ENCODE assay signal across 8 cellular contexts in the genomic region with DNA sequence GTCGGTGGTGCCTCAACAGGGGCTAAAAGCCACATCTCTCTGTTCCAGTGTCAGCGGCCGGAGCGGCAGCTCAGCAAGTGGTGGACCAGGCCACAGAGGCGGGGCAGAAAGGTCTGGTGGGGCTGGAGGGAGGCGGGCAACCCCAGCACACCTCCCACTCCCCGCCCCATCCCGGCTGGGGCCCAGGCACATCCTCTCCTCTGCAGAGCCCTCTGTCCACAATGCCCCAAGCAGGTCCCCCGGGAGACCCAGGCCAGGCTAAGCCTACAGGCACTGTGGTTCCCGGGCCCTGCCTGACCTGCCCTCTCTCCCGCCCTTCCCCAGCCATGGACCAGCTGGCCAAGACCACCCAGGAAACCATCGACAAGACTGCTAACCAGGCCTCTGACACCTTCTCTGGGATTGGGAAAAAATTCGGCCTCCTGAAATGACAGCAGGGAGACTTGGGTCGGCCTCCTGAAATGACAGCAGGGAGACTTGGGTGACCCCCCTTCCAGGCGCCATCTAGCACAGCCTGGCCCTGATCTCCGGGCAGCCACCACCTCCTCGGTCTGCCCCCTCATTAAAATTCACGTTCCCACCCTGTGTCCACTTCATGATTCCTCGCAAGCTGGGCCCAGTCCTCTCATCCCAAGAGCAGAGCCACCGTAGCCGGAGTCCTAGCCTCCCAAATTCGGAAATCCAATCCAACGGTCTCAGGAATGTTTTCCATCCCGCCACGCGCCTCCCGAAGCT. TPM values are rescaled to one million over a fixed set of nuclear protein-coding genes. Genes with fewer than 3 reads are reported as not detected.
DNase-seq lines count a peak whose midpoint lies in the region; ATAC-seq and TF ChIP-seq lines count a peak whose summit lies in the region.

No MANE protein-coding gene starts in this region.

- ATAC-seq in RWPE2 (ENCODE audit: low read depth) (peak; percentile 7; the same call in 2 of the 3 replicates), HG03469 (IDR thresholded peaks at IDR 0.05; ENCODE audit: unreplicated experiment) (no peak), GM19455 (IDR thresholded peaks at IDR 0.05; ENCODE audit: unreplicated experiment) (no peak), HG03175 (IDR thresholded peaks at IDR 0.05; ENCODE audit: unreplicated experiment) (no peak)

- intact Hi-C loops in vagina (cut with DNase I), result loop anchor here (5.0 kb wide), 1 partner anchor 122 kb away; a partner anchor contains a TSS

- no peaks in the 10 kb centered on the region for H3K9me3 Mint-ChIP-seq in endodermal cell

- H3K27me3 ChIP-seq in RWPE2 (ENCODE audit: insufficient read depth, poor library complexity, severe bottlenecking) (no peaks in the 10 kb centered on the region), endodermal cell (ENCODE audit: control insufficient read depth, insufficient read depth, low read length, poor library complexity, severe bottlenecking) (peaks cover 32% of the 10 kb centered on the region), mononuclear cell (ENCODE audit: insufficient read depth, low read length) (peaks cover 25% of the 10 kb centered on the region), vagina (no peaks in the 10 kb centered on the region)

- 23 to 48% methylated on average over 18 to 27 of the region's 27 CpGs for WGBS in endodermal cell (ENCODE audit: insufficient coverage in 1 of 2, insufficient read length in 1 of 2), 2 experiments

- H3K4me1 Mint-ChIP-seq in endodermal cell, result peaks cover 16% of the 10 kb centered on the region

- no peaks in the 10 kb centered on the region for H3K36me3 Mint-ChIP-seq in endodermal cell (ENCODE audit: low read depth)

- H3K27me3 Mint-ChIP-seq in endodermal cell (ENCODE audit: insufficient read depth), result peaks cover 33% of the 10 kb centered on the region

- H3K27ac ChIP-seq in RWPE2 (ENCODE audit: poor library complexity, severe bottlenecking) (peak overlapping the region; percentile 92), endodermal cell (ENCODE audit: low read depth, low read length) (peak overlapping the region; percentile 16), vagina (peak overlapping the region; percentile 99)

- TF ChIP-seq CTCF in GM12875 (IDR thresholded peaks at IDR 0.05; ENCODE audit: borderline replicate concordance, insufficient read depth, low read depth, low read length), result no peak
- no peak for TF ChIP-seq CTCF in RWPE2 (IDR thresholded peaks at IDR 0.05; ENCODE audit: poor library complexity, severe bottlenecking)
- TF ChIP-seq CTCF in endodermal cell (conservative IDR thresholded peaks at IDR 0.05), result no peak
- no peak for TF ChIP-seq CTCF in vagina (IDR thresholded peaks at IDR 0.05)

- peak overlapping the region; percentile 30 for H3K9ac ChIP-seq in endodermal cell (ENCODE audit: extremely low read depth, low read length, poor library complexity, severe bottlenecking)

- H3K4me1 ChIP-seq in RWPE2 (ENCODE audit: insufficient read depth, poor library complexity, severe bottlenecking) (peaks cover 31% of the 10 kb centered on the region), endodermal cell (ENCODE audit: control insufficient read depth, insufficient read depth, low read length) (peaks cover 4% of the 10 kb centered on the region), mononuclear cell (ENCODE audit: insufficient read depth, low read length) (peaks cover 55% of the 10 kb centered on the region), vagina (peaks cover 66% of the 10 kb centered on the region)

- TF ChIP-seq POLR2A in vagina (IDR thresholded peaks at IDR 0.05), result peak in 1 of 2 donors; percentile 86

- H3K9me3 ChIP-seq in RWPE2 (ENCODE audit: severe bottlenecking) (no peaks in the 10 kb centered on the region), endodermal cell (ENCODE audit: control insufficient read depth, low read length) (no peaks in the 10 kb centered on the region), mononuclear cell (ENCODE audit: low read depth, low read length) (no peaks in the 10 kb centered on the region), vagina (no peaks in the 10 kb centered on the region)

- H3K4me3 ChIP-seq in GM12875 (ENCODE audit: low read depth, low read length) (peak overlapping the region; percentile 67), RWPE2 (ENCODE audit: severe bottlenecking) (peak overlapping the region; percentile 53), endodermal cell (ENCODE audit: low read length) (peak overlapping the region; percentile 69), mononuclear cell (ENCODE audit: low read length) (peak overlapping the region; percentile 54), vagina (peak overlapping the region; percentile 76 to 92)

- peak overlapping the region; percentile 65 for H3K4me3 Mint-ChIP-seq in endodermal cell

- H3K27ac Mint-ChIP-seq in endodermal cell, result peak overlapping the region; percentile 71

- DNase-seq in RWPE2 (ENCODE audit: low spot score) (peak; percentile 75), endodermal cell (peak; percentile 83), vagina (ENCODE audit: extremely low spot score in 2 of 2) (peak; percentile 96 to 97)

- H3K36me3 ChIP-seq in RWPE2 (ENCODE audit: low read depth) (no peaks in the 10 kb centered on the region; the same call in 1 of the 2 replicates), endodermal cell (ENCODE audit: control insufficient read depth, insufficient read depth, low read length) (no peaks in the 10 kb centered on the region), vagina (no peaks in the 10 kb centered on the region)

RNA-seq across cellular contexts. Expression of a gene that starts 2.0 kb away (rescaled TPM):
- total RNA-seq in endodermal cell, result under 1 TPM in 1 of 2 donors, not detected in 1; 0.53 TPM
- polyA plus RNA-seq in endodermal cell (2013, experiment 1 of 2), result 0.50 TPM
- polyA plus RNA-seq in endodermal cell (2013, experiment 2 of 2), result 0.66 TPM
- total RNA-seq in mononuclear cell, result not detected
- total RNA-seq in vagina, result 374 TPM

RNA-seq across cellular contexts. Expression of a gene that starts 11.9 kb away (rescaled TPM):
- total RNA-seq in endodermal cell (1 to 10 TPM in 1 of 2 donors, under 1 TPM in 1; 0.60 to 2.7 TPM), mononuclear cell (not detected), vagina (36.6 TPM)
- polyA plus RNA-seq in endodermal cell (2013, experiment 1 of 2), result 14.7 TPM
- 11.6 TPM for polyA plus RNA-seq in endodermal cell (2013, experiment 2 of 2)

RNA-seq across cellular contexts. Expression of a gene that starts 12.9 kb away (rescaled TPM):
- total RNA-seq in endodermal cell (1 to 10 TPM in 1 of 2 donors, under 1 TPM in 1; 1.00 to 1.3 TPM), mononuclear cell (1.2 TPM), vagina (57.2 TPM)
- polyA plus RNA-seq in endodermal cell (2013, experiment 1 of 2), result 0.75 TPM
- 0.58 TPM for polyA plus RNA-seq in endodermal cell (2013, experiment 2 of 2)

RNA-seq across cellular contexts. Expression of a gene that starts 49.8 kb away (rescaled TPM):
- total RNA-seq in endodermal cell (not detected), mononuclear cell (not detected), vagina (40.0 TPM)
- not detected for polyA plus RNA-seq in endodermal cell (2013, experiment 1 of 2)
- not detected for polyA plus RNA-seq in endodermal cell (2013, experiment 2 of 2)

Comparison
In these comparisons a context has a peak if more than half of its experiments do, and no peak if none do; other contexts are left out.
1. H3K27ac ChIP-seq: peak in every context shown above with its lines; median percentile 99 in vagina; 92 in RWPE2; 16 in endodermal cell.
2. RNA of a gene that starts 2.0 kb away (total RNA-seq): 374 TPM in vagina (single experiment); 0.53 TPM in endodermal cell and not detected in mononuclear cell (single experiment); every median in the first group is over 100 times any median in the second.
3. RNA of a gene that starts 11.9 kb away (total RNA-seq): 36.6 TPM in vagina (single experiment); 0.60 to 2.7 TPM in endodermal cell and not detected in mononuclear cell (single experiment); every median in the first group is over 10 times any median in the second.
4. RNA of a gene that starts 12.9 kb away (total RNA-seq): 57.2 TPM in vagina (single experiment); 1.00 to 1.3 TPM in endodermal cell and 1.2 TPM in mononuclear cell (single experiment); every median in the first group is over 10 times any median in the second.
5. Peak in every context shown above with its lines, with median percentiles within 50 percentile points of each other: H3K4me3 ChIP-seq and DNase-seq.